Comparison of ENCODE assay signal across 1 cellular context in genomic region chr17:74855323-74855722, GRCh38.
TF ChIP-seq lines count a peak whose summit lies in the region.

No MANE protein-coding gene starts in this region.

TF ChIP-seq in K562, 482 proteins besides CTCF, POLR2A, EP300 and RAD21 (continued from another document):
- TF ChIP-seq, protein P1, sequence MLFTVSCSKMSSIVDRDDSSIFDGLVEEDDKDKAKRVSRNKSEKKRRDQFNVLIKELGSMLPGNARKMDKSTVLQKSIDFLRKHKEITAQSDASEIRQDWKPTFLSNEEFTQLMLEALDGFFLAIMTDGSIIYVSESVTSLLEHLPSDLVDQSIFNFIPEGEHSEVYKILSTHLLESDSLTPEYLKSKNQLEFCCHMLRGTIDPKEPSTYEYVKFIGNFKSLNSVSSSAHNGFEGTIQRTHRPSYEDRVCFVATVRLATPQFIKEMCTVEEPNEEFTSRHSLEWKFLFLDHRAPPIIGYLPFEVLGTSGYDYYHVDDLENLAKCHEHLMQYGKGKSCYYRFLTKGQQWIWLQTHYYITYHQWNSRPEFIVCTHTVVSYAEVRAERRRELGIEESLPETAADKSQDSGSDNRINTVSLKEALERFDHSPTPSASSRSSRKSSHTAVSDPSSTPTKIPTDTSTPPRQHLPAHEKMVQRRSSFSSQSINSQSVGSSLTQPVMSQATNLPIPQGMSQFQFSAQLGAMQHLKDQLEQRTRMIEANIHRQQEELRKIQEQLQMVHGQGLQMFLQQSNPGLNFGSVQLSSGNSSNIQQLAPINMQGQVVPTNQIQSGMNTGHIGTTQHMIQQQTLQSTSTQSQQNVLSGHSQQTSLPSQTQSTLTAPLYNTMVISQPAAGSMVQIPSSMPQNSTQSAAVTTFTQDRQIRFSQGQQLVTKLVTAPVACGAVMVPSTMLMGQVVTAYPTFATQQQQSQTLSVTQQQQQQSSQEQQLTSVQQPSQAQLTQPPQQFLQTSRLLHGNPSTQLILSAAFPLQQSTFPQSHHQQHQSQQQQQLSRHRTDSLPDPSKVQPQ (CRISPR knock-in tag; IDR thresholded peaks at IDR 0.05; ENCODE audit: borderline replicate concordance) = no peak
- TF ChIP-seq RAD51 (IDR thresholded peaks at IDR 0.05; ENCODE audit: borderline replicate concordance, low read depth) (no peak), FOXK1 (CRISPR knock-in tag; IDR thresholded peaks at IDR 0.05; ENCODE audit: borderline replicate concordance) (no peak), ZNF232 (CRISPR knock-in tag; IDR thresholded peaks at IDR 0.05) (no peak), BCOR (IDR thresholded peaks at IDR 0.05) (peak; percentile 73), ZFP36 (IDR thresholded peaks at IDR 0.05; ENCODE audit: low read depth, low read length, partially characterized antibody) (peak; percentile 82), SRSF1 (IDR thresholded peaks at IDR 0.05; ENCODE audit: low read depth, low read length) (no peak), ZNF436 (CRISPR knock-in tag; IDR thresholded peaks at IDR 0.05) (no peak), RCOR1 (IDR thresholded peaks at IDR 0.05; ENCODE audit: borderline replicate concordance in 1 of 2, low read depth in 2 of 2, low read length in 2 of 2) (peak in 1 of 2 experiments; percentile 54; a peak in 2 of 4 replicates), SP2 (IDR thresholded peaks at IDR 0.05; ENCODE audit: extremely low read depth, low read depth, low read length, poor library complexity, severe bottlenecking) (no peak)
- TF ChIP-seq, protein P2, sequence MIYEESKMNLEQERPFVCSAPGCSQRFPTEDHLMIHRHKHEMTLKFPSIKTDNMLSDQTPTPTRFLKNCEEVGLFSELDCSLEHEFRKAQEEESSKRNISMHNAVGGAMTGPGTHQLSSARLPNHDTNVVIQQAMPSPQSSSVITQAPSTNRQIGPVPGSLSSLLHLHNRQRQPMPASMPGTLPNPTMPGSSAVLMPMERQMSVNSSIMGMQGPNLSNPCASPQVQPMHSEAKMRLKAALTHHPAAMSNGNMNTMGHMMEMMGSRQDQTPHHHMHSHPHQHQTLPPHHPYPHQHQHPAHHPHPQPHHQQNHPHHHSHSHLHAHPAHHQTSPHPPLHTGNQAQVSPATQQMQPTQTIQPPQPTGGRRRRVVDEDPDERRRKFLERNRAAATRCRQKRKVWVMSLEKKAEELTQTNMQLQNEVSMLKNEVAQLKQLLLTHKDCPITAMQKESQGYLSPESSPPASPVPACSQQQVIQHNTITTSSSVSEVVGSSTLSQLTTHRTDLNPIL (CRISPR knock-in tag; IDR thresholded peaks at IDR 0.05) = no peak
TF ChIP-seq in K562: peak in this region for 11.
